ENCODE assay signal across 21 cellular contexts in the genomic region with DNA sequence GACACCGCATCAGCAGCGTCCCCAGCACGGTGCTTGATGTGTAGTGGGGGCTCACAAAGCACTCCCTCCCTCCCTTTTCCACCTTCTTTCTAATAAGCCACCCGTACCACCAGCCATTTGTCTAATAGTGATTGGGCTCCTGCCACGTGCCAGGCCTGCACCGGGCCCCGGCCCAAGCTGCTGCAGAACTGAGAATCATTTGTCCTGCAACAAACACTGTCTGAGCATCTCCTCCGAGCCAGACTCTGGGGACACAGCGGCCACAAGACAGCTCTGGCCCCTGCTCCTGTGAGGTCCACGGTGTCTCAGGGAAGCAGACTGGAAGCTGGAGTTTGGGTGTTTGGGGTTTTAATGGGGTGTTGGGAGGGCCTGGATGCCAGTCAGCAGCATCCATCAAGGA. TPM values are rescaled to one million over a fixed set of nuclear protein-coding genes. Genes with fewer than 3 reads are reported as not detected.
DNase-seq lines count a peak whose midpoint lies in the region; FAIRE-seq and TF ChIP-seq lines count a peak whose summit lies in the region.
"Had no signal": no experiment of that assay in that cellular context is flagged by ENCODE, and none has a peak within 500 bp of the region (broad histone marks: within the 10 kb centered on the region; RNA-seq: fewer than 3 reads in every experiment).

No MANE protein-coding gene starts in this region.

- H3K27me3 ChIP-seq in neural cell (ENCODE audit: insufficient read depth, low read depth, low read length) = peaks cover 4% of the 10 kb centered on the region

- TF ChIP-seq RAD21 in neural cell (conservative IDR thresholded peaks at IDR 0.05) = no peak

- TF ChIP-seq CTCF in brain (conservative IDR thresholded peaks at IDR 0.05) (no peak), neural cell (IDR thresholded peaks at IDR 0.05; ENCODE audit: poor library complexity, severe bottlenecking) (no peak)

- no peak overlapping the region for H3K27ac ChIP-seq in neural cell (ENCODE audit: low read length)
- H3K27ac ChIP-seq in substantia nigra (ENCODE audit: low read depth, low read length, poor library complexity, severe bottlenecking) = peak overlapping the region; percentile 97
- H3K27ac ChIP-seq: BLaER1 treated with 17β-estradiol and CSF1 and Interleukin-3, amounts not matched to agents 10 nM and 100 nM; HL-60 had no signal

- no peak overlapping the region for H3K9ac ChIP-seq in neural cell (ENCODE audit: low read length)
- H3K9ac ChIP-seq: BLaER1 treated with 17β-estradiol and CSF1 and Interleukin-3, amounts not matched to agents 10 nM and 100 nM had no signal

- no peaks in the 10 kb centered on the region for H3K9me2 ChIP-seq in neural cell (ENCODE audit: insufficient read depth, low read length)

- no peak for FAIRE-seq in GM19239 (lab: Jason Lieb, UNC)
- FAIRE-seq: GM12892, GM18507 had no signal

- DNase-seq in hippocampal formation (lab: John Stamatoyannopoulos, UW) (peak; percentile 83 to 87), substantia nigra (lab: John Stamatoyannopoulos, UW) (peak; percentile 24 to 94 (median 77)), GM19239 (ENCODE audit: insufficient read length, low spot score) (no peak), NCI-H524 (lab: John Stamatoyannopoulos, UW) (no peak), kidney tubule cell (ENCODE audit: low spot score) (no peak)
- no peak for DNase-seq in activated effector memory CD4-positive, alpha-beta T cell treated with Interleukin-2 at 50 U/mL for 16 hours
- DNase-seq: DMS79, H7, IMR-90, NCI-H187, NCI-H2227 treated with DMSO at 0.1 percent for 48 hours, NCI-H526, PC-3, RPMI8226, SIG-M5 had no signal

- H3K4me3 Mint-ChIP-seq in brain = no peak overlapping the region

- no peaks in the 10 kb centered on the region for H3K79me2 ChIP-seq in neural cell (replicated peaks; ENCODE audit: insufficient read depth, low read length)

- TF ChIP-seq EP300 in neural cell (conservative IDR thresholded peaks at IDR 0.05; ENCODE audit: poor library complexity, severe bottlenecking) = no peak

- H3K9me3 Mint-ChIP-seq in brain = peaks cover 0 to 4% (median 0%) of the 10 kb centered on the region in 5 experiments

- no peak overlapping the region for H3K4me2 ChIP-seq in neural cell (ENCODE audit: low read length)
- H3K4me2 ChIP-seq: BLaER1 treated with 17β-estradiol and CSF1 and Interleukin-3, amounts not matched to agents 10 nM and 100 nM had no signal

- H3K27me3 Mint-ChIP-seq in brain = peaks cover 21% of the 10 kb centered on the region

- H4K20me1 ChIP-seq in neural cell (ENCODE audit: insufficient read depth) = no peaks in the 10 kb centered on the region
- H4K20me1 ChIP-seq: BLaER1 treated with 17β-estradiol and CSF1 and Interleukin-3, amounts not matched to agents 10 nM and 100 nM had no signal

- H3K36me3 ChIP-seq in neural cell (ENCODE audit: insufficient read depth, low read length) = no peaks in the 10 kb centered on the region
- H3K36me3 ChIP-seq: BLaER1 treated with 17β-estradiol and CSF1 and Interleukin-3, amounts not matched to agents 10 nM and 100 nM had no signal

- peaks cover 86% of the 10 kb centered on the region for H3K4me1 Mint-ChIP-seq in brain

- no peaks in the 10 kb centered on the region for H3K36me3 Mint-ChIP-seq in brain

- no peak overlapping the region for H2AFZ ChIP-seq in neural cell (ENCODE audit: low read depth, low read length)

- H3K9me3 ChIP-seq in neural cell (ENCODE audit: low read length) = no peaks in the 10 kb centered on the region
- H3K9me3 ChIP-seq: BLaER1 treated with 17β-estradiol and CSF1 and Interleukin-3, amounts not matched to agents 10 nM and 100 nM had no signal

- peak overlapping the region in 3 of 5 experiments; percentile 24 to 86 (median 61) for H3K27ac Mint-ChIP-seq in brain

- H3K4me3 ChIP-seq in neural cell (ENCODE audit: low read length) = peak overlapping the region; percentile 17
- H3K4me3 ChIP-seq: BLaER1 treated with 17β-estradiol and CSF1 and Interleukin-3, amounts not matched to agents 10 nM and 100 nM had no signal

- H3F3A ChIP-seq in neural cell (ENCODE audit: insufficient read depth, low read length, poor library complexity, severe bottlenecking) = peaks cover 4% of the 10 kb centered on the region

TF ChIP-seq in neural cell, 6 proteins besides CTCF, POLR2A, EP300 and RAD21:
- no peak for TF ChIP-seq SMC3 (conservative IDR thresholded peaks at IDR 0.05; ENCODE audit: poor library complexity)
- TF ChIP-seq, protein P1, sequence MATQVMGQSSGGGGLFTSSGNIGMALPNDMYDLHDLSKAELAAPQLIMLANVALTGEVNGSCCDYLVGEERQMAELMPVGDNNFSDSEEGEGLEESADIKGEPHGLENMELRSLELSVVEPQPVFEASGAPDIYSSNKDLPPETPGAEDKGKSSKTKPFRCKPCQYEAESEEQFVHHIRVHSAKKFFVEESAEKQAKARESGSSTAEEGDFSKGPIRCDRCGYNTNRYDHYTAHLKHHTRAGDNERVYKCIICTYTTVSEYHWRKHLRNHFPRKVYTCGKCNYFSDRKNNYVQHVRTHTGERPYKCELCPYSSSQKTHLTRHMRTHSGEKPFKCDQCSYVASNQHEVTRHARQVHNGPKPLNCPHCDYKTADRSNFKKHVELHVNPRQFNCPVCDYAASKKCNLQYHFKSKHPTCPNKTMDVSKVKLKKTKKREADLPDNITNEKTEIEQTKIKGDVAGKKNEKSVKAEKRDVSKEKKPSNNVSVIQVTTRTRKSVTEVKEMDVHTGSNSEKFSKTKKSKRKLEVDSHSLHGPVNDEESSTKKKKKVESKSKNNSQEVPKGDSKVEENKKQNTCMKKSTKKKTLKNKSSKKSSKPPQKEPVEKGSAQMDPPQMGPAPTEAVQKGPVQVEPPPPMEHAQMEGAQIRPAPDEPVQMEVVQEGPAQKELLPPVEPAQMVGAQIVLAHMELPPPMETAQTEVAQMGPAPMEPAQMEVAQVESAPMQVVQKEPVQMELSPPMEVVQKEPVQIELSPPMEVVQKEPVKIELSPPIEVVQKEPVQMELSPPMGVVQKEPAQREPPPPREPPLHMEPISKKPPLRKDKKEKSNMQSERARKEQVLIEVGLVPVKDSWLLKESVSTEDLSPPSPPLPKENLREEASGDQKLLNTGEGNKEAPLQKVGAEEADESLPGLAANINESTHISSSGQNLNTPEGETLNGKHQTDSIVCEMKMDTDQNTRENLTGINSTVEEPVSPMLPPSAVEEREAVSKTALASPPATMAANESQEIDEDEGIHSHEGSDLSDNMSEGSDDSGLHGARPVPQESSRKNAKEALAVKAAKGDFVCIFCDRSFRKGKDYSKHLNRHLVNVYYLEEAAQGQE (IDR thresholded peaks at IDR 0.05; ENCODE audit: borderline replicate concordance) = no peak
- no peak for TF ChIP-seq MXI1 (conservative IDR thresholded peaks at IDR 0.05; ENCODE audit: poor library complexity, severe bottlenecking)
- no peak for TF ChIP-seq TAF1 (IDR thresholded peaks at IDR 0.05; ENCODE audit: low read depth)
TF ChIP-seq in neural cell: peak in this region for 0.

RNA-seq across cellular contexts. Expression of a gene that starts 43.9 kb away (rescaled TPM):
- polyA plus RNA-seq in brain (ENCODE audit: insufficient read depth, low read depth, low replicate concordance) (33.4 TPM), neural cell (45.7 and 65.5 TPM in 2 replicates)
- 36.9 and 43.8 TPM in 2 replicates for polyA minus RNA-seq in neural cell

RNA-seq across cellular contexts. Expression of a gene that starts 44.2 kb away (rescaled TPM):
- 62.8 TPM for polyA plus RNA-seq in brain (ENCODE audit: insufficient read depth, low read depth, low replicate concordance)
- 43.2 and 52.6 TPM in 2 replicates for polyA plus RNA-seq in neural cell
- 22.3 and 27.0 TPM in 2 replicates for polyA minus RNA-seq in neural cell

Comparison
In these comparisons a context has a peak if more than half of its experiments do, and no peak if none do; other contexts are left out.
1. DNase-seq: peak in hippocampal formation (2 of 2) and substantia nigra (49 of 49); none in GM19239 (single experiment), NCI-H524 (0 of 2), kidney tubule cell (single experiment) and activated effector memory CD4-positive, alpha-beta T cell treated with Interleukin-2 at 50 U/mL for 16 hours (single experiment).